ENCODE assay signal across 18 cellular contexts in genomic region chr13:20528451-20528850, GRCh38. TPM values are rescaled to one million over a fixed set of nuclear protein-coding genes. Genes with fewer than 3 reads are reported as not detected.
DNase-seq lines count a peak whose midpoint lies in the region; ATAC-seq, FAIRE-seq and TF ChIP-seq lines count a peak whose summit lies in the region.
"Had no signal": no experiment of that assay in that cellular context is flagged by ENCODE, and none has a peak within 500 bp of the region (broad histone marks: within the 10 kb centered on the region; RNA-seq: fewer than 3 reads in every experiment).

No MANE protein-coding gene starts in this region.

- H3K36me3 ChIP-seq in uterus: no peaks in the 10 kb centered on the region
- H3K36me3 ChIP-seq: tibial artery had no signal

- no peak overlapping the region for H3K4me3 Mint-ChIP-seq in activated CD8-positive, alpha-beta T cell treated with anti-CD3 and anti-CD28 coated beads for 36 hours
- H3K4me3 Mint-ChIP-seq in activated CD8-positive, alpha-beta T cell treated with anti-CD3 and anti-CD28 coated beads, Interleukin-2, amount 10 ng/mL, durations not matched to agents 7 days and 5 days: no peak overlapping the region
- no peak overlapping the region for H3K4me3 Mint-ChIP-seq in dendritic cell treated with granulocyte-macrophage colony-stimulating factor and Interleukin-4, amounts not matched to agents 40 ng/mL and 50 ng/mL, for 4 days
- H3K4me3 Mint-ChIP-seq: CD8-positive, alpha-beta T cell; effector memory CD8-positive, alpha-beta T cell had no signal

- no peaks in the 10 kb centered on the region for H3K4me1 ChIP-seq in uterus

- H3K9me3 ChIP-seq in uterus: no peaks in the 10 kb centered on the region
- H3K9me3 ChIP-seq: A549, tibial artery had no signal

- peak; percentile 36 for FAIRE-seq in GM18507 (lab: Jason Lieb, UNC)
- FAIRE-seq: A549, GM12892 had no signal

- H3K27ac ChIP-seq in uterus: no peak overlapping the region
- H3K27ac ChIP-seq: A549, tibial artery had no signal

- peaks cover 26% of the 10 kb centered on the region for H3K4me1 Mint-ChIP-seq in activated CD8-positive, alpha-beta T cell treated with anti-CD3 and anti-CD28 coated beads for 36 hours (ENCODE audit: low read depth)
- peaks cover 22% of the 10 kb centered on the region for H3K4me1 Mint-ChIP-seq in activated CD8-positive, alpha-beta T cell treated with anti-CD3 and anti-CD28 coated beads, Interleukin-2, amount 10 ng/mL, durations not matched to agents 7 days and 5 days (ENCODE audit: low read depth)
- peaks cover 36% of the 10 kb centered on the region for H3K4me1 Mint-ChIP-seq in dendritic cell treated with granulocyte-macrophage colony-stimulating factor and Interleukin-4, amounts not matched to agents 40 ng/mL and 50 ng/mL, for 4 days (ENCODE audit: low read depth)

- H3K27me3 Mint-ChIP-seq in activated CD8-positive, alpha-beta T cell treated with anti-CD3 and anti-CD28 coated beads for 36 hours: peaks cover 6% of the 10 kb centered on the region
- H3K27me3 Mint-ChIP-seq in activated CD8-positive, alpha-beta T cell treated with anti-CD3 and anti-CD28 coated beads, Interleukin-2, amount 10 ng/mL, durations not matched to agents 7 days and 5 days (ENCODE audit: low read depth): peaks cover 3% of the 10 kb centered on the region
- H3K27me3 Mint-ChIP-seq in dendritic cell treated with granulocyte-macrophage colony-stimulating factor and Interleukin-4, amounts not matched to agents 40 ng/mL and 50 ng/mL, for 4 days: no peaks in the 10 kb centered on the region

- H3K27ac Mint-ChIP-seq in activated CD8-positive, alpha-beta T cell treated with anti-CD3 and anti-CD28 coated beads for 36 hours: no peak overlapping the region
- H3K27ac Mint-ChIP-seq in activated CD8-positive, alpha-beta T cell treated with anti-CD3 and anti-CD28 coated beads, Interleukin-2, amount 10 ng/mL, durations not matched to agents 7 days and 5 days: no peak overlapping the region
- H3K27ac Mint-ChIP-seq in dendritic cell treated with granulocyte-macrophage colony-stimulating factor and Interleukin-4, amounts not matched to agents 40 ng/mL and 50 ng/mL, for 4 days: peak overlapping the region; percentile 63
- H3K27ac Mint-ChIP-seq: CD8-positive, alpha-beta T cell; effector memory CD8-positive, alpha-beta T cell had no signal

- TF ChIP-seq CTCF in activated CD8-positive, alpha-beta T cell treated with anti-CD3 and anti-CD28 coated beads for 36 hours (IDR thresholded peaks at IDR 0.05): no peak
- no peak for TF ChIP-seq CTCF in uterus (IDR thresholded peaks at IDR 0.05)

- H3K4me3 ChIP-seq in uterus: no peak overlapping the region
- H3K4me3 ChIP-seq: A549, tibial artery had no signal

- H3K9me3 Mint-ChIP-seq in activated CD8-positive, alpha-beta T cell treated with anti-CD3 and anti-CD28 coated beads for 36 hours: no peaks in the 10 kb centered on the region
- no peaks in the 10 kb centered on the region for H3K9me3 Mint-ChIP-seq in activated CD8-positive, alpha-beta T cell treated with anti-CD3 and anti-CD28 coated beads, Interleukin-2, amount 10 ng/mL, durations not matched to agents 7 days and 5 days (ENCODE audit: insufficient read depth)
- no peaks in the 10 kb centered on the region for H3K9me3 Mint-ChIP-seq in dendritic cell treated with granulocyte-macrophage colony-stimulating factor and Interleukin-4, amounts not matched to agents 40 ng/mL and 50 ng/mL, for 4 days
- H3K9me3 Mint-ChIP-seq: CD8-positive, alpha-beta T cell; effector memory CD8-positive, alpha-beta T cell had no signal

- ATAC-seq in activated CD8-positive, alpha-beta T cell treated with anti-CD3 and anti-CD28 coated beads for 36 hours: no peak
- ATAC-seq in activated CD8-positive, alpha-beta T cell treated with anti-CD3 and anti-CD28 coated beads, Interleukin-2, amount 10 ng/mL, durations not matched to agents 7 days and 5 days: no peak
- ATAC-seq in HG02884 (IDR thresholded peaks at IDR 0.05; ENCODE audit: unreplicated experiment) (peak; percentile 32), HG03439 (IDR thresholded peaks at IDR 0.05; ENCODE audit: unreplicated experiment) (no peak)
- ATAC-seq: A549; CD8-positive, alpha-beta T cell; effector memory CD8-positive, alpha-beta T cell had no signal

- POLR2A ChIA-PET in activated CD8-positive, alpha-beta T cell treated with anti-CD3 and anti-CD28 coated beads for 36 hours (lab: Charles Lee): no interaction called here
- POLR2A ChIA-PET in activated CD8-positive, alpha-beta T cell treated with anti-CD3 and anti-CD28 coated beads, Interleukin-2, amount 10 ng/mL, durations not matched to agents 7 days and 5 days (lab: Charles Lee): interaction anchor here (1.0 kb wide), 1 partner anchor 52 kb away, joined by 3 read pairs; no protein-coding TSS in a partner anchor

- H3K27me3 ChIP-seq in uterus: no peaks in the 10 kb centered on the region

- DNase-seq in activated CD8-positive, alpha-beta T cell treated with anti-CD3 and anti-CD28 coated beads for 36 hours: peak; percentile 31
- no peak for DNase-seq in activated CD8-positive, alpha-beta T cell treated with anti-CD3 and anti-CD28 coated beads, Interleukin-2, amount 10 ng/mL, durations not matched to agents 7 days and 5 days
- no peak for DNase-seq in GM18507 (ENCODE audit: extremely low spot score, insufficient read length, low read depth)
- DNase-seq in uterus: no peak
- DNase-seq in activated effector memory CD4-positive, alpha-beta T cell treated with anti-CD3 and anti-CD28 coated beads, Interleukin-2, amount 50 U/mL, for 16 hours: no peak
- DNase-seq: CD8-positive, alpha-beta T cell; effector memory CD8-positive, alpha-beta T cell; hippocampal formation; kidney glomerular epithelial cell; midbrain; NCI-H2029; retina; tibial artery had no signal

- intact Hi-C loops in activated CD8-positive, alpha-beta T cell treated with anti-CD3 and anti-CD28 coated beads for 36 hours (cut with micrococcal nuclease): no loop called here
- intact Hi-C loops in dendritic cell treated with granulocyte-macrophage colony-stimulating factor and Interleukin-4, amounts not matched to agents 40 ng/mL and 50 ng/mL, for 4 days (cut with micrococcal nuclease): no loop called here
- intact Hi-C loops in uterus (cut with DNase I; ENCODE audit: low total_unique reads): no loop called here

- TF ChIP-seq POLR2A in uterus (IDR thresholded peaks at IDR 0.05): no peak

- H3K36me3 Mint-ChIP-seq in activated CD8-positive, alpha-beta T cell treated with anti-CD3 and anti-CD28 coated beads for 36 hours (ENCODE audit: low read depth): no peaks in the 10 kb centered on the region
- peaks cover 3% of the 10 kb centered on the region for H3K36me3 Mint-ChIP-seq in activated CD8-positive, alpha-beta T cell treated with anti-CD3 and anti-CD28 coated beads, Interleukin-2, amount 10 ng/mL, durations not matched to agents 7 days and 5 days (ENCODE audit: low read depth)
- H3K36me3 Mint-ChIP-seq in dendritic cell treated with granulocyte-macrophage colony-stimulating factor and Interleukin-4, amounts not matched to agents 40 ng/mL and 50 ng/mL, for 4 days (ENCODE audit: low read depth): peaks cover 6% of the 10 kb centered on the region
- H3K36me3 Mint-ChIP-seq: CD8-positive, alpha-beta T cell had no signal

- CTCF ChIA-PET in activated CD8-positive, alpha-beta T cell treated with anti-CD3 and anti-CD28 coated beads for 36 hours (lab: Charles Lee): no interaction called here
- CTCF ChIA-PET in activated CD8-positive, alpha-beta T cell treated with anti-CD3 and anti-CD28 coated beads, Interleukin-2, amount 10 ng/mL, durations not matched to agents 7 days and 5 days (lab: Charles Lee): no interaction called here

RNA-seq across cellular contexts. Expression of gene CRYL1, which starts 2.8 kb away (rescaled TPM):
- 1 to 10 TPM; 8.5 to 9.4 TPM for total RNA-seq in activated CD8-positive, alpha-beta T cell treated with anti-CD3 and anti-CD28 coated beads for 36 hours
- total RNA-seq in activated CD8-positive, alpha-beta T cell treated with anti-CD3 and anti-CD28 coated beads, Interleukin-2, amount 10 ng/mL, durations not matched to agents 7 days and 5 days: 10 to 100 TPM; 11.5 to 13.2 TPM
- 10 to 100 TPM; 35.6 to 90.4 (median 50.7) TPM for total RNA-seq in uterus

RNA-seq across cellular contexts. Expression of gene IFT88, which starts 38.5 kb away (rescaled TPM):
- total RNA-seq in activated CD8-positive, alpha-beta T cell treated with anti-CD3 and anti-CD28 coated beads for 36 hours: 1 to 10 TPM; 2.2 to 2.5 TPM
- 1 to 10 TPM; 6.6 to 7.5 TPM for total RNA-seq in activated CD8-positive, alpha-beta T cell treated with anti-CD3 and anti-CD28 coated beads, Interleukin-2, amount 10 ng/mL, durations not matched to agents 7 days and 5 days
- total RNA-seq in uterus: 10 to 100 TPM in 2 of 4 donors, 1 to 10 TPM in 2; 7.9 to 47.5 (median 27.6) TPM
